Comparison of ENCODE assay signal across 8 cellular contexts in genomic region chr19:39506944-39507714, GRCh38. TPM values are rescaled to one million over a fixed set of nuclear protein-coding genes. Genes with fewer than 3 reads are reported as not detected.
A peak's percentile ranks its signal among the peaks of the same experiment; 100 is the strongest.
DNase-seq lines count a peak whose midpoint lies in the region; ATAC-seq, FAIRE-seq and TF ChIP-seq lines count a peak whose summit lies in the region.

No MANE protein-coding gene starts in this region.

- TF ChIP-seq CTCF in astrocyte of the cerebellum (IDR thresholded peaks at IDR 0.05; ENCODE audit: low read depth, low read length, missing control alignments): no peak

- in situ Hi-C loops in astrocyte of the cerebellum (cut with HindIII; ENCODE audit: low sequenced_read_pairs): no loop called here

- H3K27ac ChIP-seq in SJSA1: no peak overlapping the region

- peaks cover 18% of the 10 kb centered on the region for H3K4me1 ChIP-seq in SJSA1 (replicated peaks)

- peak overlapping the region; percentile 35 for H3K4me3 ChIP-seq in SJSA1
- H3K4me3 ChIP-seq in astrocyte of the cerebellum (ENCODE audit: low read depth, low read length): peak overlapping the region; percentile 59

- H3K27me3 ChIP-seq in SJSA1 (replicated peaks): peaks cover 53% of the 10 kb centered on the region

- peak; percentile 96 for FAIRE-seq in HTR-8/SVneo (lab: Jason Lieb, UNC)

- no peaks in the 10 kb centered on the region for H3K36me3 ChIP-seq in SJSA1

- DNase-seq in DMS53 (lab: John Stamatoyannopoulos, UW) (peak; percentile 99), HTR-8/SVneo (ENCODE audit: insufficient read length, low spot score) (peak; percentile 89), SJSA1 (ENCODE audit: low read depth in 1 of 2, low spot score in 2 of 2) (peak in 1 of 2 experiments; percentile 21), astrocyte of the cerebellum (ENCODE audit: low read depth) (no peak), iPS-NIHi11 (ENCODE audit: low spot score) (peak; percentile 94)
- DNase-seq in stimulated activated CD4-positive, alpha-beta T cell treated with anti-CD3 and anti-CD28 coated beads, Interleukin-1b, Interleukin-23, amount 100 ng/mL, for 48 hours: peak; percentile 65

- H3K9me3 ChIP-seq in SJSA1 (replicated peaks): peaks cover 14% of the 10 kb centered on the region

- ATAC-seq in GM18867 (IDR thresholded peaks at IDR 0.05; ENCODE audit: unreplicated experiment) (no peak), HG03565 (IDR thresholded peaks at IDR 0.05; ENCODE audit: unreplicated experiment) (no peak)

RNA-seq across cellular contexts. Expression of gene SELENOV, which starts 7.8 kb away (rescaled TPM):
- not detected in 2 replicates for total RNA-seq in SJSA1 (2014; rRNA removed; shearing (Covaris generic))

RNA-seq across cellular contexts. Expression of gene DLL3, which starts 8.4 kb away (rescaled TPM):
- 0.03 and 0.05 TPM in 2 replicates for total RNA-seq in SJSA1 (2014; rRNA removed; shearing (Covaris generic))

RNA-seq across cellular contexts. Expression of gene EID2B, which starts 25.5 kb away (rescaled TPM):
- 4.8 and 6.4 TPM in 2 replicates for total RNA-seq in SJSA1 (2014; rRNA removed; shearing (Covaris generic))

RNA-seq across cellular contexts. Expression of gene TIMM50, which starts 26.5 kb away (rescaled TPM):
- 79.0 and 90.0 TPM in 2 replicates for total RNA-seq in SJSA1 (2014; rRNA removed; shearing (Covaris generic))

RNA-seq across cellular contexts. Expression of gene EID2, which starts 32.8 kb away (rescaled TPM):
- 16.9 and 22.7 TPM in 2 replicates for total RNA-seq in SJSA1 (2014; rRNA removed; shearing (Covaris generic))
